ENCODE assay signal across 14 cellular contexts in the genomic region with DNA sequence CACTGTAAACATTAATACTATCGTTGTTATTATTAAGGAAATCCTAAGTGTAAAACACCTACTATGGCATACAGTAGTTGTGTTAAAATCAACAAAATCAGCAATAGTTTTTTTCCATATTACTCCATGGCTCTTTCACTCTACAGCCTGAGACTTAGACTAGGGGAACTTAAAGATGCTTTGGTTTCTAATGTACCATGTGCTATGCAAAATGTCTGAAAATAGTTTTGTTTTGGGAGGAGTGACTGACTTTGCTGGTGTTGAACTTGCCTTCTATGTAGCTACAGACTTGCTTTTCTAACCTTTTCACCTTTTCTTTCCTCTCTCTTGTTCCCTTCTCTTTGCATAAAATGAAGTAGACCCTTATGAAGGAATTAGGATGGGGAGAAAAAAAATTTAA.
"Had no signal": no experiment of that assay in that cellular context is flagged by ENCODE, and none has a peak within 500 bp of the region (broad histone marks: within the 10 kb centered on the region; RNA-seq: fewer than 3 reads in every experiment).

No MANE protein-coding gene starts in this region.

- H3K36me3 ChIP-seq: esophagus muscularis mucosa, ovary, sigmoid colon had no signal

- H3K9me3 Mint-ChIP-seq: neural crest cell had no signal

- H3K27ac Mint-ChIP-seq: type B pancreatic cell had no signal

- H3K27me3 ChIP-seq: ascending aorta, esophagus muscularis mucosa, left lung, ovary, sigmoid colon had no signal

- H3K9me3 ChIP-seq: ascending aorta, esophagus muscularis mucosa, left lung, ovary, sigmoid colon had no signal

- H3K36me3 Mint-ChIP-seq: type B pancreatic cell had no signal

- H3K4me1 ChIP-seq: esophagus muscularis mucosa, left lung, sigmoid colon had no signal

- ATAC-seq: left lung had no signal

- H3K4me3 Mint-ChIP-seq: neural crest cell, type B pancreatic cell had no signal

- H3K27ac ChIP-seq: ascending aorta, esophagus muscularis mucosa, left lung, ovary, sigmoid colon, VCaP had no signal

- DNase-seq: activated CD4-positive, alpha-beta T cell treated with anti-CD3 and anti-CD28 coated beads for 48 hours; activated gamma-delta T cell; activated T-cell treated with anti-CD3 and anti-CD28 coated beads, Interleukin-2, amount 50 U/mL, for 1 hour; left lung; mesenchymal stem cell; ovary; sigmoid colon; stimulated activated CD4-positive, alpha-beta T cell treated with anti-CD3 and anti-CD28 coated beads, Interleukin-2, amount 100 ng/mL, for 24 hours; stimulated activated naive CD4-positive, alpha-beta T cell had no signal

- H3K4me3 ChIP-seq: ascending aorta, esophagus muscularis mucosa, left lung, ovary, sigmoid colon had no signal
